Comparison of ENCODE assay signal across 13 cellular contexts in genomic region chr20:25018425-25018824, GRCh38.
"Had no signal": no experiment of that assay in that cellular context is flagged by ENCODE, and none has a peak within 500 bp of the region (broad histone marks: within the 10 kb centered on the region; RNA-seq: fewer than 3 reads in every experiment).

No MANE protein-coding gene starts in this region.

- H3K27ac Mint-ChIP-seq: activated CD4-positive, alpha-beta T cell treated with anti-CD3 and anti-CD28 coated beads, Interleukin-2, amount 10 ng/mL, durations not matched to agents 24 days and 14 days; activated naive CD4-positive, alpha-beta T cell treated with anti-CD3 and anti-CD28 coated beads, Interleukin-2, amount 50 U/mL, for 24 hours; activated T-helper 2 cell treated with anti-CD3 and anti-CD28 coated beads, Interferon-gamma antibody, Interleukin-2, Interleukin-4, amounts not matched to agents 10 μg/mL and 5 μg/mL and 100 μg/mL, durations not matched to agents 14 hours and 24 hours and 36 hours; memory B cell; nephron progenitor cell; T-helper 1 cell treated with Interleukin-12 subunit alpha and Interleukin-12 subunit beta and Interleukin-4 antibody, amounts not matched to agents 30 μg/mL and 1 μg/mL, for 36 hours; WTC11 had no signal

- H3K27ac ChIP-seq: dorsolateral prefrontal cortex had no signal

- H3K27me3 ChIP-seq: dorsolateral prefrontal cortex had no signal

- DNase-seq: activated CD4-positive, alpha-beta T cell treated with anti-CD3 and anti-CD28 coated beads, Interleukin-2, amount 10 ng/mL, durations not matched to agents 24 days and 14 days; activated CD8-positive, alpha-beta memory T cell treated with anti-CD3 and anti-CD28 coated beads for 24 hours; glutamatergic neuron; nephron progenitor cell; stimulated activated CD4-positive, alpha-beta T cell treated with anti-CD3 and anti-CD28 coated beads, Interleukin-4, amount 100 ng/mL, for 1 hour; stimulated activated CD8-positive, alpha-beta memory T cell treated with anti-CD3 and anti-CD28 coated beads, Interleukin-4, amount 100 ng/mL, for 48 hours; stimulated activated naive CD8-positive, alpha-beta T cell treated with anti-CD3 and anti-CD28 coated beads, Interleukin-15, amount 100 ng/mL, for 72 hours had no signal

- H3K36me3 Mint-ChIP-seq: WTC11 had no signal

- H3K4me3 Mint-ChIP-seq: activated CD4-positive, alpha-beta T cell treated with anti-CD3 and anti-CD28 coated beads, Interleukin-2, amount 10 ng/mL, durations not matched to agents 24 days and 14 days; activated naive CD4-positive, alpha-beta T cell treated with anti-CD3 and anti-CD28 coated beads, Interleukin-2, amount 50 U/mL, for 24 hours; memory B cell; nephron progenitor cell; stimulated activated naive CD8-positive, alpha-beta T cell treated with anti-CD3 and anti-CD28 coated beads, Interleukin-15, amount 100 ng/mL, for 72 hours; T-helper 1 cell treated with Interleukin-12 subunit alpha and Interleukin-12 subunit beta and Interleukin-4 antibody, amounts not matched to agents 30 μg/mL and 1 μg/mL, for 36 hours; WTC11 had no signal

- H3K4me3 ChIP-seq: dorsolateral prefrontal cortex had no signal

- H3K9me3 Mint-ChIP-seq: activated CD4-positive, alpha-beta T cell treated with anti-CD3 and anti-CD28 coated beads, Interleukin-2, amount 10 ng/mL, durations not matched to agents 24 days and 14 days; activated naive CD4-positive, alpha-beta T cell treated with anti-CD3 and anti-CD28 coated beads, Interleukin-2, amount 50 U/mL, for 24 hours; activated T-helper 2 cell treated with anti-CD3 and anti-CD28 coated beads, Interferon-gamma antibody, Interleukin-2, Interleukin-4, amounts not matched to agents 10 μg/mL and 5 μg/mL and 100 μg/mL, durations not matched to agents 14 hours and 24 hours and 36 hours; memory B cell; nephron progenitor cell; stimulated activated naive CD8-positive, alpha-beta T cell treated with anti-CD3 and anti-CD28 coated beads, Interleukin-15, amount 100 ng/mL, for 72 hours; T-helper 1 cell treated with Interleukin-12 subunit alpha and Interleukin-12 subunit beta and Interleukin-4 antibody, amounts not matched to agents 30 μg/mL and 1 μg/mL, for 36 hours; WTC11 had no signal

- H3K4me1 Mint-ChIP-seq: activated CD4-positive, alpha-beta T cell treated with anti-CD3 and anti-CD28 coated beads, Interleukin-2, amount 10 ng/mL, durations not matched to agents 24 days and 14 days; nephron progenitor cell had no signal

- H3K27me3 Mint-ChIP-seq: activated CD4-positive, alpha-beta T cell treated with anti-CD3 and anti-CD28 coated beads, Interleukin-2, amount 10 ng/mL, durations not matched to agents 24 days and 14 days; activated naive CD4-positive, alpha-beta T cell treated with anti-CD3 and anti-CD28 coated beads, Interleukin-2, amount 50 U/mL, for 24 hours; memory B cell; stimulated activated naive CD8-positive, alpha-beta T cell treated with anti-CD3 and anti-CD28 coated beads, Interleukin-15, amount 100 ng/mL, for 72 hours had no signal

- ATAC-seq: stimulated activated naive CD8-positive, alpha-beta T cell treated with anti-CD3 and anti-CD28 coated beads, Interleukin-15, amount 100 ng/mL, for 72 hours had no signal
